ENCODE assay signal across 27 cellular contexts in genomic region chr22:49659281-49659923, GRCh38.
DNase-seq lines count a peak whose midpoint lies in the region; ATAC-seq, FAIRE-seq and TF ChIP-seq lines count a peak whose summit lies in the region.
"Had no signal": no experiment of that assay in that cellular context is flagged by ENCODE, and none has a peak within 500 bp of the region (broad histone marks: within the 10 kb centered on the region; RNA-seq: fewer than 3 reads in every experiment).

No MANE protein-coding gene starts in this region.

- no peak overlapping the region for H2BK20ac ChIP-seq in H9 (ENCODE audit: low read depth, low read length, poor library complexity, severe bottlenecking)

- no peaks in the 10 kb centered on the region for H3K79me1 ChIP-seq in H9 (ENCODE audit: insufficient read depth, low read depth, low read length, poor library complexity, severe bottlenecking)

- H3K27me3 ChIP-seq in H9 (ENCODE audit: insufficient read depth, low read length) (no peaks in the 10 kb centered on the region), subcutaneous abdominal adipose tissue (ENCODE audit: control insufficient read depth in 5 of 5, insufficient read depth in 4 of 5, low read length in 5 of 5) (peaks cover 0 to 30% (median 11%) of the 10 kb centered on the region in 5 donors)
- H3K27me3 ChIP-seq: uterus had no signal

- H3K23ac ChIP-seq in H9 (ENCODE audit: insufficient read length, low read depth, low read length), result no peak overlapping the region

- H3T11ph ChIP-seq in H9 (ENCODE audit: low read length), result no peak overlapping the region

- no CpG with 5 or more reads among the region's 19 CpGs for WGBS in H9 (ENCODE audit: extremely low coverage, insufficient read length, low lambda C conversion rate)

- FAIRE-seq in kidney (lab: Jason Lieb, UNC) (no peak), HTR-8/SVneo (lab: Jason Lieb, UNC) (no peak)
- FAIRE-seq: A204.1, GM12878 had no signal

- H3K36me3 Mint-ChIP-seq in activated T-cell treated with anti-CD3 and anti-CD28 coated beads, Interleukin-2, amount 50 U/mL, for 24 hours (ENCODE audit: low read depth), result peaks cover 28% of the 10 kb centered on the region
- H3K36me3 Mint-ChIP-seq in H9 (ENCODE audit: insufficient read depth in 1 of 3, low read depth in 3 of 3), result no peaks in the 10 kb centered on the region

- H4K91ac ChIP-seq in H9 (ENCODE audit: insufficient read length, low read depth, low read length), result no peak overlapping the region

- H4K8ac ChIP-seq in H9 (replicated peaks; ENCODE audit: insufficient read length, low read depth, low read length), result no peak overlapping the region

- no peak overlapping the region for H2AFZ ChIP-seq in H9 (ENCODE audit: low read length)

- intact Hi-C loops in kidney (cut with DNase I), result no loop called here

- H3K23me2 ChIP-seq in H9 (ENCODE audit: insufficient read length, low read depth, low read length, poor library complexity, severe bottlenecking), result peaks cover 3% of the 10 kb centered on the region

- no peak overlapping the region for H2BK12ac ChIP-seq in H9 (ENCODE audit: insufficient read length, low read depth, low read length)

- no peak overlapping the region for H2AK5ac ChIP-seq in H9 (ENCODE audit: insufficient read length, low read length)

- no peak overlapping the region for H2BK5ac ChIP-seq in H9 (ENCODE audit: insufficient read length, low read length)

- no peak overlapping the region for H3K4me2 ChIP-seq in H9 (ENCODE audit: insufficient read depth, insufficient read length, low read length)

- no peak overlapping the region for H2BK120ac ChIP-seq in H9 (ENCODE audit: low read depth, low read length, poor library complexity, severe bottlenecking)

- no peaks in the 10 kb centered on the region for H3K79me2 ChIP-seq in H9 (ENCODE audit: insufficient read depth, low read length)

- no peak overlapping the region for H3K27ac Mint-ChIP-seq in activated T-cell treated with anti-CD3 and anti-CD28 coated beads, Interleukin-2, amount 50 U/mL, for 24 hours
- no peak overlapping the region for H3K27ac Mint-ChIP-seq in H9
- H3K27ac Mint-ChIP-seq: CD8-positive, alpha-beta T cell had no signal

- H4K5ac ChIP-seq in H9 (ENCODE audit: insufficient read length, low read depth, low read length), result no peak overlapping the region

- H3K9ac ChIP-seq in H9 (ENCODE audit: extremely low read depth, insufficient read length, low read length), result no peak overlapping the region
- H3K9ac ChIP-seq in kidney (ENCODE audit: low read length in 2 of 2), result no peak overlapping the region
- H3K9ac ChIP-seq in subcutaneous abdominal adipose tissue (ENCODE audit: low read length in 5 of 5), result no peak overlapping the region

- H3K27me3 Mint-ChIP-seq in activated T-cell treated with anti-CD3 and anti-CD28 coated beads, Interleukin-2, amount 50 U/mL, for 24 hours, result no peaks in the 10 kb centered on the region
- H3K27me3 Mint-ChIP-seq in H9 (ENCODE audit: low read depth), result peaks cover 11% of the 10 kb centered on the region
- H3K27me3 Mint-ChIP-seq: naive thymus-derived CD8-positive, alpha-beta T cell had no signal

- no peak for ATAC-seq in HG03039 (IDR thresholded peaks at IDR 0.05; ENCODE audit: unreplicated experiment)
- ATAC-seq: activated CD8-positive, alpha-beta T cell treated with anti-CD3 and anti-CD28 coated beads, Interleukin-2, amount 10 ng/mL, durations not matched to agents 7 days and 5 days; CD8-positive, alpha-beta T cell; gastrocnemius medialis; GM12878; left lung; naive thymus-derived CD8-positive, alpha-beta T cell; PC-3; stimulated activated effector memory CD8-positive, alpha-beta T cell treated with anti-CD3 and anti-CD28 coated beads, Interleukin-12 subunit alpha, Interleukin-12 subunit beta, amount 100 ng/mL, for 72 hours had no signal

- no peaks in the 10 kb centered on the region for H3K9me3 Mint-ChIP-seq in activated T-cell treated with anti-CD3 and anti-CD28 coated beads, Interleukin-2, amount 50 U/mL, for 24 hours
- H3K9me3 Mint-ChIP-seq in H9, result no peaks in the 10 kb centered on the region
- H3K9me3 Mint-ChIP-seq: CD8-positive, alpha-beta T cell; naive thymus-derived CD8-positive, alpha-beta T cell; stimulated activated effector memory CD8-positive, alpha-beta T cell treated with anti-CD3 and anti-CD28 coated beads, Interleukin-12 subunit alpha, Interleukin-12 subunit beta, amount 100 ng/mL, for 72 hours had no signal

- H3K4me3 Mint-ChIP-seq in activated T-cell treated with anti-CD3 and anti-CD28 coated beads, Interleukin-2, amount 50 U/mL, for 24 hours, result no peak overlapping the region
- no peak overlapping the region for H3K4me3 Mint-ChIP-seq in H9
- H3K4me3 Mint-ChIP-seq: activated CD8-positive, alpha-beta T cell treated with anti-CD3 and anti-CD28 coated beads, Interleukin-2, amount 10 ng/mL, durations not matched to agents 7 days and 5 days had no signal

- peak; percentile 23 for DNase-seq in activated T-cell treated with anti-CD3 and anti-CD28 coated beads, Interleukin-2, amount 50 U/mL, for 24 hours
- no peak for DNase-seq in activated T-cell treated with anti-CD3 and anti-CD28 coated beads, Interleukin-2, amount 50 U/mL, for 48 hours
- DNase-seq in H9, result peak; percentile 27
- DNase-seq in kidney, result peak; percentile 55
- no peak for DNase-seq in HTR-8/SVneo (ENCODE audit: insufficient read length, low spot score)
- no peak for DNase-seq in retina
- DNase-seq: activated CD4-positive, CD25-positive, alpha-beta regulatory T cell treated with anti-CD3 and anti-CD28 coated beads, Interleukin-2, amount 50 U/mL, for 72 hours; activated CD8-positive, alpha-beta T cell treated with anti-CD3 and anti-CD28 coated beads, Interleukin-2, amount 10 ng/mL, durations not matched to agents 7 days and 5 days; CD8-positive, alpha-beta T cell; EL; gastrocnemius medialis; HCEC 1CT; hypothalamus; NCI-H1092; NCI-H187; NCI-H524; PC-3; SIG-M5; substantia nigra had no signal

- no peak overlapping the region for H2BK15ac ChIP-seq in H9 (ENCODE audit: low read depth, low read length)

- H3K9me3 ChIP-seq in H9 (ENCODE audit: control insufficient read depth, low read depth, low read length) (no peaks in the 10 kb centered on the region), kidney (ENCODE audit: control insufficient read depth in 1 of 2, low read length in 2 of 2) (no peaks in the 10 kb centered on the region), subcutaneous abdominal adipose tissue (ENCODE audit: control insufficient read depth in 5 of 5, low read length in 5 of 5) (no peaks in the 10 kb centered on the region)
- H3K9me3 ChIP-seq: gastrocnemius medialis, left lung, uterus had no signal

- no peak overlapping the region for H3K56ac ChIP-seq in H9 (ENCODE audit: insufficient read length, low read depth, low read length)

- no peak overlapping the region for H3K4me3 ChIP-seq in kidney (ENCODE audit: low read length in 2 of 2)
- no peak overlapping the region for H3K4me3 ChIP-seq in subcutaneous abdominal adipose tissue (ENCODE audit: low read depth in 1 of 5, low read length in 5 of 5)
- H3K4me3 ChIP-seq: gastrocnemius medialis, GM12878, left lung, uterus had no signal

- no peak overlapping the region for H3K18ac ChIP-seq in H9 (ENCODE audit: insufficient read length, low read depth, low read length)

- H3K4me1 ChIP-seq in H9 (ENCODE audit: insufficient read depth, low read length) (no peaks in the 10 kb centered on the region; the same call in 1 of the 2 replicates), kidney (ENCODE audit: control insufficient read depth in 1 of 2, insufficient read depth in 1 of 2, low read depth in 1 of 2, low read length in 2 of 2) (no peaks in the 10 kb centered on the region), subcutaneous abdominal adipose tissue (ENCODE audit: control insufficient read depth in 5 of 5, insufficient read depth in 5 of 5, low read length in 5 of 5) (peaks cover 0 to 49% (median 17%) of the 10 kb centered on the region in 5 donors)
- H3K4me1 ChIP-seq: gastrocnemius medialis, uterus had no signal

- H3K36me3 ChIP-seq in kidney (ENCODE audit: control insufficient read depth in 1 of 2, insufficient read depth in 2 of 2, low read length in 2 of 2) (no peaks in the 10 kb centered on the region), subcutaneous abdominal adipose tissue (ENCODE audit: control insufficient read depth in 5 of 5, insufficient read depth in 5 of 5, low read length in 5 of 5) (no peaks in the 10 kb centered on the region)
- H3K36me3 ChIP-seq: gastrocnemius medialis, left lung, uterus had no signal

- TF ChIP-seq CTCF in H9 (conservative IDR thresholded peaks at IDR 0.05) (no peak), kidney (IDR thresholded peaks at IDR 0.05; ENCODE audit: borderline replicate concordance, extremely low read depth, insufficient read depth) (no peak)

- peaks cover 40% of the 10 kb centered on the region for H3K4me1 Mint-ChIP-seq in activated T-cell treated with anti-CD3 and anti-CD28 coated beads, Interleukin-2, amount 50 U/mL, for 24 hours (ENCODE audit: low read depth)
- peaks cover 22 to 37% of the 10 kb centered on the region in 2 experiments for H3K4me1 Mint-ChIP-seq in H9

- no peak overlapping the region for H3K27ac ChIP-seq in H9 (ENCODE audit: insufficient read length, low read depth, low read length)
- H3K27ac ChIP-seq in kidney (ENCODE audit: low read depth in 2 of 2, low read length in 2 of 2), result peak overlapping the region in 1 of 2 donors; percentile 34
- H3K27ac ChIP-seq in subcutaneous abdominal adipose tissue (ENCODE audit: low read depth, low read length), result peak overlapping the region; percentile 41

- H3K4ac ChIP-seq in H9 (ENCODE audit: low read depth, low read length), result no peak overlapping the region

- no peaks in the 10 kb centered on the region for H4K20me1 ChIP-seq in H9 (ENCODE audit: control insufficient read depth, insufficient read depth, insufficient read length)

- no peak overlapping the region; the same call in 1 of the 2 replicates for H3K14ac ChIP-seq in H9 (ENCODE audit: insufficient read depth, low read length)

Comparison
In these comparisons a context has a peak if more than half of its experiments do, and no peak if none do; other contexts are left out.
1. DNase-seq: peak in activated T-cell treated with anti-CD3 and anti-CD28 coated beads, Interleukin-2, amount 50 U/mL, for 24 hours (single experiment), H9 (single experiment) and kidney (single experiment); none in activated T-cell treated with anti-CD3 and anti-CD28 coated beads, Interleukin-2, amount 50 U/mL, for 48 hours (0 of 2), HTR-8/SVneo (single experiment) and retina (single experiment).